In the genomic region with DNA sequence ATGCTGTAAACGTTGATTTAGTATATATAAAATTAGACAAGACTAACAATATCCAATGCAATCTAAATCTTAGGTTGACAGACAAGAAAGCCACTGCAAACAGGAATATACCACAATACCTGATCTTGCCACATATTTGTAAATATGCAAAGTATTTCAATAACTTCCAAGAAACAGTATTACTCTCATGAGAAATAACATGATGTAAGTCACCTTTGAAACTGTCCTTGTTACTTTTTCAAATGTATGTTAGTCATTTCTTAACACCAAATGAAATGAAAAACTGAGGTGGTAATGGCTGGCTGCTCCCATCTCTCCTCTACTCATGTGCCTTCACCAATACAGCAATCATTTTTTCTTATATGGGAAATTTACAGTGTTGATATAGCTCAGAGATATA, we compare ENCODE assay signal across 19 cellular contexts.
A peak's percentile ranks its signal among the peaks of the same experiment; 100 is the strongest.
DNase-seq lines count a peak whose midpoint lies in the region; ATAC-seq, FAIRE-seq and TF ChIP-seq lines count a peak whose summit lies in the region.
"Had no signal": no experiment of that assay in that cellular context is flagged by ENCODE, and none has a peak within 500 bp of the region (broad histone marks: within the 10 kb centered on the region; RNA-seq: fewer than 3 reads in every experiment).

No MANE protein-coding gene starts in this region.

- H2AFZ ChIP-seq in H9 (ENCODE audit: low read length): no peak overlapping the region

- peak; percentile 50 for ATAC-seq in GM18870 (IDR thresholded peaks at IDR 0.05; ENCODE audit: unreplicated experiment)
- ATAC-seq in GM21619 (IDR thresholded peaks at IDR 0.05; ENCODE audit: unreplicated experiment): peak; percentile 91
- peak; percentile 66 for ATAC-seq in HG03103 (IDR thresholded peaks at IDR 0.05; ENCODE audit: low read depth, unreplicated experiment)
- ATAC-seq: body of pancreas, pancreas had no signal

- H4K91ac ChIP-seq in H9 (ENCODE audit: insufficient read length, low read depth, low read length): no peak overlapping the region

- no CpG with 5 or more reads among the region's 1 CpG for WGBS in H9 (ENCODE audit: extremely low coverage, insufficient read length, low lambda C conversion rate)

- no peak overlapping the region for H3T11ph ChIP-seq in H9 (ENCODE audit: low read length)

- H3K4me1 ChIP-seq in H9 (ENCODE audit: insufficient read depth, low read length): peaks cover 3% of the 10 kb centered on the region
- H3K4me1 ChIP-seq: body of pancreas, pancreas had no signal

- H4K8ac ChIP-seq in H9 (replicated peaks; ENCODE audit: insufficient read length, low read depth, low read length): no peak overlapping the region

- no peak overlapping the region for H3K4me2 ChIP-seq in H9 (ENCODE audit: insufficient read depth, insufficient read length, low read length)

- no peak overlapping the region for H3K18ac ChIP-seq in H9 (ENCODE audit: insufficient read length, low read depth, low read length)

- no peak overlapping the region for H3K4ac ChIP-seq in H9 (ENCODE audit: low read depth, low read length)

- no peak overlapping the region for H3K56ac ChIP-seq in H9 (ENCODE audit: insufficient read length, low read depth, low read length)

- H2BK20ac ChIP-seq in H9 (ENCODE audit: low read depth, low read length, poor library complexity, severe bottlenecking): no peak overlapping the region

- no peak for TF ChIP-seq POLR2A in GM12891 (IDR thresholded peaks at IDR 0.05; ENCODE audit: low read depth, low read length)

- no peak for TF ChIP-seq CTCF in H9 (conservative IDR thresholded peaks at IDR 0.05)

- H3K79me1 ChIP-seq in H9 (ENCODE audit: insufficient read depth, low read depth, low read length, poor library complexity, severe bottlenecking): no peaks in the 10 kb centered on the region

- H3K27me3 ChIP-seq in H9 (ENCODE audit: insufficient read depth, low read length): no peaks in the 10 kb centered on the region
- H3K27me3 ChIP-seq: body of pancreas, pancreas had no signal

- no peak overlapping the region for H2BK12ac ChIP-seq in H9 (ENCODE audit: insufficient read length, low read depth, low read length)

- H3K9me3 Mint-ChIP-seq in H9: no peaks in the 10 kb centered on the region

- no peak overlapping the region for H2AK5ac ChIP-seq in H9 (ENCODE audit: insufficient read length, low read length)

- peaks cover 12% of the 10 kb centered on the region in 2 experiments for H3K4me1 Mint-ChIP-seq in H9

- no peaks in the 10 kb centered on the region for H3K27me3 Mint-ChIP-seq in H9 (ENCODE audit: low read depth)

- H3K27ac ChIP-seq in H9 (ENCODE audit: insufficient read length, low read depth, low read length): no peak overlapping the region
- H3K27ac ChIP-seq: body of pancreas, HL-60, pancreas, SK-N-MC had no signal

- DNase-seq in GM12891 (ENCODE audit: insufficient read length, low spot score): no peak
- no peak for DNase-seq in SKM-1 treated with dmso at 0.1 percent for 144 hours (lab: John Stamatoyannopoulos, UW; ENCODE audit: unreplicated experiment)
- no peak for DNase-seq in NK-92 treated with Interleukin-12 subunit alpha and Interleukin-12 subunit beta, amount 100 ng/mL, for 24 hours (lab: John Stamatoyannopoulos, UW)
- no peak for DNase-seq in OCI-M2 (lab: John Stamatoyannopoulos, UW; ENCODE audit: unreplicated experiment)
- no peak for DNase-seq in H9
- DNase-seq: activated CD8-positive, alpha-beta memory T cell treated with anti-CD3 and anti-CD28 coated beads for 24 hours; body of pancreas; COR-L47; dermis blood vessel endothelial cell; HCEC 1CT; hippocampal formation; KBM-7; NCI-H345; pancreas had no signal

- no peak overlapping the region for H4K5ac ChIP-seq in H9 (ENCODE audit: insufficient read length, low read depth, low read length)

- no peak overlapping the region for H2BK5ac ChIP-seq in H9 (ENCODE audit: insufficient read length, low read length)

- H2BK120ac ChIP-seq in H9 (ENCODE audit: low read depth, low read length, poor library complexity, severe bottlenecking): no peak overlapping the region

- H3K4me3 Mint-ChIP-seq in H9: no peak overlapping the region

- no peaks in the 10 kb centered on the region for H3K23me2 ChIP-seq in H9 (ENCODE audit: insufficient read length, low read depth, low read length, poor library complexity, severe bottlenecking)

- no peak overlapping the region for H2BK15ac ChIP-seq in H9 (ENCODE audit: low read depth, low read length)

- no peak overlapping the region for H3K14ac ChIP-seq in H9 (ENCODE audit: insufficient read depth, low read length)

- H3K79me2 ChIP-seq in H9 (ENCODE audit: insufficient read depth, low read length): no peaks in the 10 kb centered on the region

- H4K20me1 ChIP-seq in H9 (ENCODE audit: control insufficient read depth, insufficient read depth, insufficient read length): no peaks in the 10 kb centered on the region

- FAIRE-seq in GM12891 (lab: Jason Lieb, UNC): no peak
- FAIRE-seq: pancreas had no signal

- H3K23ac ChIP-seq in H9 (ENCODE audit: insufficient read length, low read depth, low read length): no peak overlapping the region

- peaks cover 0 to 24% (median 11%) of the 10 kb centered on the region in 3 experiments; a peak in 6 of 7 replicates for H3K36me3 Mint-ChIP-seq in H9 (ENCODE audit: insufficient read depth in 1 of 3, low read depth in 3 of 3)

- no peak overlapping the region for H3K27ac Mint-ChIP-seq in H9

- H3K9ac ChIP-seq in H9 (ENCODE audit: extremely low read depth, insufficient read length, low read length): no peak overlapping the region

- no peaks in the 10 kb centered on the region for H3K9me3 ChIP-seq in H9 (ENCODE audit: control insufficient read depth, low read depth, low read length)
- H3K9me3 ChIP-seq: body of pancreas, pancreas had no signal

TF ChIP-seq in GM12891, 5 proteins besides CTCF, POLR2A, EP300 and RAD21:
- TF ChIP-seq SPI1 (IDR thresholded peaks at IDR 0.05; ENCODE audit: low read depth, low read length): no peak
- TF ChIP-seq TAF1 (IDR thresholded peaks at IDR 0.05; ENCODE audit: low read depth, low read length): no peak
- no peak for TF ChIP-seq POLR2AphosphoS5 (IDR thresholded peaks at IDR 0.05; ENCODE audit: low read depth, low read length)
- TF ChIP-seq PAX5 (IDR thresholded peaks at IDR 0.05; ENCODE audit: insufficient read depth, low read length, severe bottlenecking): peak; percentile 48
